6 cellular contexts compared by ENCODE assay signal in the genomic region with DNA sequence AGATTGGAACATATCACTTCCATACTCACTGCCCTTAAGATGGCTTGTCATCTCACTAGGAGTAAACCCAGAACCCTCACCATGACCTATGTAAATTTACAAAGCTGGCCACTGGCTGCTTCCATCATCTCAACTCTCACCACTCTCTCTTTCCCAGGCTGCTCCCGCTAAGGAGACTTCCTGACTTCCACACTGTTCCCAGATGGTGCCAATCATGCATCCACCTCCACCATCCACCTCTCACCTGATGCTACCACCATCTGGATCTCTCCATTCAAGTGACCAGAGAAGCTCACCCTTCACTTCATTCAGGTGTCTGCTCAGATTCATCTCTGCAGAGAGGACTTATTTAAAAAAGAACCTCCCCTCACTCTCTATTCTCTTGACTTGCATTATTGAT.
"Had no signal": no experiment of that assay in that cellular context is flagged by ENCODE, and none has a peak within 500 bp of the region (broad histone marks: within the 10 kb centered on the region; RNA-seq: fewer than 3 reads in every experiment).

No MANE protein-coding gene starts in this region.

- H3K4me1 Mint-ChIP-seq: IgD-negative memory B cell had no signal

- DNase-seq: IMR-90, KBM-7 had no signal

- H3K27ac ChIP-seq: HL-60 had no signal

- H3K36me3 Mint-ChIP-seq: IgD-negative memory B cell had no signal

- H3K4me3 Mint-ChIP-seq: IgD-negative memory B cell had no signal

- ATAC-seq: HepG2, K562 had no signal
